Comparison of ENCODE assay signal across 9 cellular contexts in genomic region chr5:28602429-28602828, GRCh38.
"Had no signal": no experiment of that assay in that cellular context is flagged by ENCODE, and none has a peak within 500 bp of the region (broad histone marks: within the 10 kb centered on the region; RNA-seq: fewer than 3 reads in every experiment).

No MANE protein-coding gene starts in this region.

- H3K36me3 Mint-ChIP-seq: IgD-negative memory B cell had no signal

- H3K27ac Mint-ChIP-seq: IgD-negative memory B cell had no signal

- H3K27ac ChIP-seq: HL-60, KMS-11 had no signal

- H3K4me3 Mint-ChIP-seq: H9, IgD-negative memory B cell had no signal

- ATAC-seq: HepG2 had no signal

- H3K27me3 Mint-ChIP-seq: IgD-negative memory B cell had no signal

- FAIRE-seq: HepG2 had no signal

- H3K9ac ChIP-seq: KMS-11 had no signal

- H3K4me1 Mint-ChIP-seq: H9, IgD-negative memory B cell had no signal

- DNase-seq: GOT3, H9, HCEC 1CT, Karpas-422, KBM-7 had no signal

- H3K4me2 ChIP-seq: KMS-11 had no signal
